Comparison of ENCODE assay signal across 14 cellular contexts in genomic region chr16:11734653-11735043, GRCh38. TPM values are rescaled to one million over a fixed set of nuclear protein-coding genes. Genes with fewer than 3 reads are reported as not detected.
DNase-seq lines count a peak whose midpoint lies in the region; ATAC-seq and TF ChIP-seq lines count a peak whose summit lies in the region.
"Had no signal": no experiment of that assay in that cellular context is flagged by ENCODE, and none has a peak within 500 bp of the region (broad histone marks: within the 10 kb centered on the region; RNA-seq: fewer than 3 reads in every experiment).

No MANE protein-coding gene starts in this region.

- 44% methylated on average over 6 of the region's 6 CpGs for WGBS in esophagus muscularis mucosa
- 77 to 85% methylated on average over 6 of the region's 6 CpGs for WGBS in sigmoid colon, 2 donors

- peaks cover 43% of the 10 kb centered on the region for H3K4me1 ChIP-seq in DOHH2 (ENCODE audit: control insufficient read depth, low read length)
- peaks cover 21% of the 10 kb centered on the region for H3K4me1 ChIP-seq in MM.1S (ENCODE audit: low read length)
- H3K4me1 ChIP-seq in esophagus muscularis mucosa: peaks cover 43 to 71% (median 69%) of the 10 kb centered on the region in 4 donors
- H3K4me1 ChIP-seq in sigmoid colon: peaks cover 0 to 49% (median 20%) of the 10 kb centered on the region in 4 donors
- H3K4me1 ChIP-seq: BE2C had no signal

- TF ChIP-seq CTCF in DOHH2 (IDR thresholded peaks at IDR 0.05; ENCODE audit: low read depth, low read length, poor library complexity, severe bottlenecking): no peak
- TF ChIP-seq CTCF in MM.1S (IDR thresholded peaks at IDR 0.05; ENCODE audit: low read length): no peak
- no peak for TF ChIP-seq CTCF in esophagus muscularis mucosa (IDR thresholded peaks at IDR 0.05)
- no peak for TF ChIP-seq CTCF in sigmoid colon (IDR thresholded peaks at IDR 0.05)

- H3K9me3 ChIP-seq in DOHH2 (ENCODE audit: control insufficient read depth, insufficient read depth, low read length) (no peaks in the 10 kb centered on the region), MM.1S (replicated peaks; ENCODE audit: insufficient read depth, low read length) (no peaks in the 10 kb centered on the region), esophagus muscularis mucosa (no peaks in the 10 kb centered on the region), sigmoid colon (no peaks in the 10 kb centered on the region)
- H3K9me3 ChIP-seq: BE2C, Peyer's patch had no signal

- no peak overlapping the region for H3K27ac ChIP-seq in DOHH2 (ENCODE audit: low read depth, low read length)
- peak overlapping the region; percentile 96 for H3K27ac ChIP-seq in MM.1S (ENCODE audit: low read length)
- peak overlapping the region; percentile 11 to 46 (median 32) for H3K27ac ChIP-seq in esophagus muscularis mucosa (replicated peaks in 1 of 4)
- peak overlapping the region in 3 of 4 donors; percentile 17 to 63 (median 58) for H3K27ac ChIP-seq in sigmoid colon
- H3K27ac ChIP-seq: Peyer's patch had no signal

- H2AFZ ChIP-seq in MM.1S (ENCODE audit: low read length): no peak overlapping the region

- peak overlapping the region; percentile 100 for H3K9ac ChIP-seq in MM.1S (ENCODE audit: low read length)

- H3K9me2 ChIP-seq in DOHH2 (replicated peaks; ENCODE audit: control insufficient read depth, low read length) (no peaks in the 10 kb centered on the region), MM.1S (replicated peaks; ENCODE audit: insufficient read depth, low read length) (no peaks in the 10 kb centered on the region)

- H3K4me3 ChIP-seq in DOHH2 (ENCODE audit: low read length): no peak overlapping the region
- peak overlapping the region; percentile 99 for H3K4me3 ChIP-seq in MM.1S (ENCODE audit: low read length)
- H3K4me3 ChIP-seq in esophagus muscularis mucosa: no peak overlapping the region
- H3K4me3 ChIP-seq in sigmoid colon: no peak overlapping the region
- H3K4me3 ChIP-seq: Peyer's patch had no signal

- H3K4me2 ChIP-seq in DOHH2 (ENCODE audit: low read length) (peak overlapping the region; percentile 43), MM.1S (ENCODE audit: low read depth, low read length) (peak overlapping the region; percentile 89)

- no peaks in the 10 kb centered on the region; the same call in 1 of the 2 replicates for H3F3A ChIP-seq in DOHH2 (ENCODE audit: control insufficient read depth, insufficient read depth)
- H3F3A ChIP-seq in MM.1S (ENCODE audit: insufficient read depth, low read length): peaks cover 98% of the 10 kb centered on the region

- H3K36me3 ChIP-seq in DOHH2 (ENCODE audit: control insufficient read depth, low read length): peaks cover 81% of the 10 kb centered on the region
- peaks cover 26% of the 10 kb centered on the region for H3K36me3 ChIP-seq in MM.1S (replicated peaks; ENCODE audit: insufficient read depth, low read length)
- peaks cover 30 to 74% (median 51%) of the 10 kb centered on the region in 4 donors for H3K36me3 ChIP-seq in esophagus muscularis mucosa
- peaks cover 0 to 68% (median 39%) of the 10 kb centered on the region in 4 donors for H3K36me3 ChIP-seq in sigmoid colon

- no peaks in the 10 kb centered on the region for H3K27me3 ChIP-seq in DOHH2 (ENCODE audit: control insufficient read depth, low read length)
- no peaks in the 10 kb centered on the region for H3K27me3 ChIP-seq in MM.1S (replicated peaks; ENCODE audit: insufficient read depth, low read length)
- no peaks in the 10 kb centered on the region for H3K27me3 ChIP-seq in esophagus muscularis mucosa
- H3K27me3 ChIP-seq in sigmoid colon: no peaks in the 10 kb centered on the region
- H3K27me3 ChIP-seq: BE2C, Peyer's patch had no signal

- H3K79me2 ChIP-seq in DOHH2 (ENCODE audit: control insufficient read depth, low read length) (peaks cover 56% of the 10 kb centered on the region), MM.1S (ENCODE audit: low read length) (peaks cover 100% of the 10 kb centered on the region)

- intact Hi-C loops in esophagus muscularis mucosa (cut with DNase I) (loop anchor here (10.0 kb wide), 1 partner anchor 60 kb away; no protein-coding TSS in a partner anchor), sigmoid colon (cut with DNase I) (no loop called here)

- ATAC-seq in HG03175 (IDR thresholded peaks at IDR 0.05; ENCODE audit: unreplicated experiment): no peak
- ATAC-seq in HG03135 (IDR thresholded peaks at IDR 0.05; ENCODE audit: unreplicated experiment): no peak

- peaks cover 4% of the 10 kb centered on the region; the same call in 1 of the 2 replicates for H4K20me1 ChIP-seq in DOHH2 (ENCODE audit: control insufficient read depth, insufficient read depth, low read depth, low read length)
- no peaks in the 10 kb centered on the region for H4K20me1 ChIP-seq in MM.1S (ENCODE audit: insufficient read depth, low read length)

- no peak for TF ChIP-seq EP300 in esophagus muscularis mucosa (IDR thresholded peaks at IDR 0.05)
- TF ChIP-seq EP300 in sigmoid colon (IDR thresholded peaks at IDR 0.05): no peak

- DNase-seq in MM.1S: peak; percentile 52
- DNase-seq in esophagus muscularis mucosa (ENCODE audit: extremely low spot score): no peak
- no peak for DNase-seq in sigmoid colon
- no peak for DNase-seq in DMS 273 treated with DMSO at 0.1 percent for 48 hours (lab: John Stamatoyannopoulos, UW)
- DNase-seq: activated naive CD8-positive, alpha-beta T cell treated with anti-CD3 and anti-CD28 coated beads, Interleukin-2, amount 10 ng/mL, durations not matched to agents 7 days and 5 days; activated T-cell treated with anti-CD3 and anti-CD28 coated beads, Interleukin-2, amount 50 U/mL, for 1 hour; BE2C; effector CD8-positive, alpha-beta T cell; NCI-H1694; NCI-H510A treated with DMSO at 0.1 percent for 48 hours; Peyer's patch had no signal

- TF ChIP-seq POLR2A in esophagus muscularis mucosa (IDR thresholded peaks at IDR 0.05; ENCODE audit: low read depth) (no peak), sigmoid colon (IDR thresholded peaks at IDR 0.05) (no peak)

RNA-seq across cellular contexts. Expression of gene TXNDC11, which starts 8.0 kb away (rescaled TPM):
- total RNA-seq in esophagus muscularis mucosa (10 to 100 TPM; 32.4 to 47.2 (median 38.2) TPM), sigmoid colon (10 to 100 TPM; 25.3 to 35.2 (median 28.8) TPM)
- 10 to 100 TPM; 34.9 to 54.0 (median 37.8) TPM for polyA plus RNA-seq in sigmoid colon
